Comparison of ENCODE assay signal across 8 cellular contexts in the genomic region with DNA sequence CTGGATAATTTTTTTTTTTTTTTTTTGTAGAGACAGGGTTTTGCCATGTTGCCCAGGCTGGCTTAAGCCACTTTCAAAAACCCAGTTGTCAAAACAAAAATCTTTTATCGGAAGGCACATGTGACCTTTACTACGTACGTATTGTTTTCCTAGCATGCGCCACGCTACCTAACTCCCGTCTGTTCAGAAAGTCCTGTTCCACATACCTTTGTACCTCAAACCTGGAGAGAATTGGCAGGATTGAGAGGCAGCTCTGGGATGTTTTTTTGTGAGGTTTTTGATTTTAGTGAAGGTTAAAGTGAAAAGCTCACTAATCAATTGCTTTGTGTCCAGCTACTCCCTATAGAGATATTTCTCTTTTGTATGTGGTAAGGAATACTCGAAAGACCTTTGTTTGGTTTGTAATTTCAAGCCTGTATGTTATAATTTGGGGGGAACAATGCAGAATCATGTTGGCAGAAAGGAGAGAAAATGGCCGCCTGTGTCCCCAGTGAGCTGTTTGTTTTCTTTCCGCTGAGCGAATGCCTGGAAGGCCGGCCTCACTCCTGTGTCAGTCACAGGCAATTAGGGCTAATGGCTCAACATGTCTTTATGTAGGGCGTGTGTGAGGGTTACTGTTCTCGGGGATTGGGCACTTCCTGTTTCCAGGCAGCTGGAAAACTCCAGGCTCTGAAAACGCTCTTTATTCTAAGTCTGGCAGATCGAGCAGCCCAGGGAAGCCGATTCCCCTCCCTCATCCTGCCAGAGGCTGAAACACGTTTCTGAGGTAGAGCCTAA.
DNase-seq lines count a peak whose midpoint lies in the region; TF ChIP-seq lines count a peak whose summit lies in the region.

No MANE protein-coding gene starts in this region.

- H3K4me3 Mint-ChIP-seq in type B pancreatic cell = peak overlapping the region; percentile 61

- H3K4me1 Mint-ChIP-seq in type B pancreatic cell (ENCODE audit: unreplicated experiment) = peaks cover 38% of the 10 kb centered on the region

- no peaks in the 10 kb centered on the region for H3K9me3 Mint-ChIP-seq in type B pancreatic cell

- H3K36me3 Mint-ChIP-seq in type B pancreatic cell = peaks cover 19% of the 10 kb centered on the region

- H3K36me3 ChIP-seq in MG63 = no peaks in the 10 kb centered on the region

- no peaks in the 10 kb centered on the region for H3K27me3 ChIP-seq in MG63

- no peaks in the 10 kb centered on the region for H3K9me3 ChIP-seq in MG63

- H3K27ac Mint-ChIP-seq in type B pancreatic cell = peak overlapping the region; percentile 79

- DNase-seq in AG08395 (ENCODE audit: low spot score) (peak; percentile 69), NCI-H2227 (lab: John Stamatoyannopoulos, UW; ENCODE audit: unreplicated experiment) (peak; percentile 74), epidermal melanocyte (ENCODE audit: insufficient read length, low spot score) (peak; percentile 82), medulla oblongata (ENCODE audit: extremely low spot score) (peak; percentile 97), type B pancreatic cell (ENCODE audit: extremely low spot score, unreplicated experiment) (peak; percentile 73), MG63 (no peak)
- no peak for DNase-seq in activated CD8-positive, alpha-beta memory T cell treated with anti-CD3 and anti-CD28 coated beads for 24 hours
- no peak for DNase-seq in activated effector memory CD4-positive, alpha-beta T cell treated with Interleukin-2 at 50 U/mL for 16 hours

- H3K27me3 Mint-ChIP-seq in type B pancreatic cell = peaks cover 6% of the 10 kb centered on the region

- no peak for TF ChIP-seq CTCF in type B pancreatic cell (conservative IDR thresholded peaks at IDR 0.05)

- H3K4me3 ChIP-seq in MG63 = no peak overlapping the region

Comparison
In these comparisons a context has a peak if more than half of its experiments do, and no peak if none do; other contexts are left out.
1. DNase-seq: peak in AG08395 (single experiment), NCI-H2227 (single experiment), epidermal melanocyte (single experiment), medulla oblongata (single experiment) and type B pancreatic cell (single experiment); none in MG63 (single experiment), activated CD8-positive, alpha-beta memory T cell treated with anti-CD3 and anti-CD28 coated beads for 24 hours (single experiment) and activated effector memory CD4-positive, alpha-beta T cell treated with Interleukin-2 at 50 U/mL for 16 hours (single experiment).